Comparison of ENCODE assay signal across 8 cellular contexts in genomic region chr10:38403347-38404117, GRCh38.
DNase-seq lines count a peak whose midpoint lies in the region; FAIRE-seq and TF ChIP-seq lines count a peak whose summit lies in the region.
"Not testable (repeated sequence)": the region's sequence is repeated elsewhere in the genome, so short reads cannot be mapped to it uniquely, and the experiment has no call there.

No MANE protein-coding gene starts in this region.

- H3K4me3 ChIP-seq in BJ (ENCODE audit: low read depth, low read length) (peak overlapping the region; percentile 41), ascending aorta (peak overlapping the region; percentile 30 to 67), epithelial cell of esophagus (ENCODE audit: low read length) (peak overlapping the region; percentile 46), keratinocyte (ENCODE audit: control insufficient read depth in 2 of 3, extremely low read depth in 1 of 3, insufficient read depth in 2 of 3, low read depth in 1 of 3, low read length in 3 of 3) (peak overlapping the region; percentile 51 to 55 (median 51))

- H2AFZ ChIP-seq in keratinocyte (ENCODE audit: control insufficient read depth, low read length): peak overlapping the region; percentile 81

- H4K20me1 ChIP-seq in keratinocyte (ENCODE audit: control insufficient read depth, extremely low read depth, insufficient read depth, low read length): not testable (repeated sequence)

- H3K36me3 ChIP-seq in BJ (ENCODE audit: control insufficient read depth, insufficient read depth, low read length); ascending aorta; keratinocyte (ENCODE audit: control insufficient read depth in 2 of 2, extremely low read depth in 1 of 2, insufficient read depth in 2 of 2, low read length in 2 of 2): not testable (repeated sequence)

- CTCF ChIA-PET in BJ (lab: Yijun Ruan, JAX): not testable (repeated sequence)

- not testable (repeated sequence) for TF ChIP-seq CTCF in BJ (IDR thresholded peaks at IDR 0.05; ENCODE audit: insufficient read depth, low read depth, low read length); epithelial cell of esophagus (IDR thresholded peaks at IDR 0.05; ENCODE audit: insufficient read depth, low read depth, low read length, missing control alignments); keratinocyte (optimal IDR thresholded peaks at IDR 0.05 in 1 of 3, IDR thresholded peaks at IDR 0.05 in 1 of 3, conservative IDR thresholded peaks at IDR 0.05 in 1 of 3; ENCODE audit: extremely low read depth in 1 of 3, insufficient read depth in 2 of 3, low read length in 3 of 3); neural crest cell (conservative IDR thresholded peaks at IDR 0.05)
- peak in 1 of 3 experiments; percentile 19 for TF ChIP-seq CTCF in ascending aorta (IDR thresholded peaks at IDR 0.05)

- POLR2A ChIA-PET in BJ (lab: Charles Lee): not testable (repeated sequence)

- not testable (repeated sequence) for H3K4me1 ChIP-seq in ascending aorta; keratinocyte (ENCODE audit: control insufficient read depth, extremely low read depth, insufficient read depth, low read length)

- H3K9me3 ChIP-seq in ascending aorta; keratinocyte (ENCODE audit: control insufficient read depth, low read depth, low read length): not testable (repeated sequence)

- not testable (repeated sequence) for H3K27me3 ChIP-seq in BJ (ENCODE audit: control insufficient read depth, insufficient read depth, low read length); ascending aorta; keratinocyte (ENCODE audit: control insufficient read depth, extremely low read depth, insufficient read depth, low read length)

- H3K9ac ChIP-seq in keratinocyte (ENCODE audit: control insufficient read depth, extremely low read depth, insufficient read depth, low read length): peak overlapping the region; percentile 78

- peak overlapping the region; percentile 91 for H3K4me3 Mint-ChIP-seq in T-helper 2 cell treated with Interferon-gamma antibody and Interleukin-4, amounts not matched to agents 5 μg/mL and 100 μg/mL, for 36 hours
- peak overlapping the region; percentile 89 for H3K4me3 Mint-ChIP-seq in neural crest cell

- peak overlapping the region; percentile 84 to 96 for H3K27ac ChIP-seq in ascending aorta
- peak overlapping the region; percentile 60 for H3K27ac ChIP-seq in keratinocyte (ENCODE audit: control insufficient read depth, insufficient read depth, low read length)
- peak overlapping the region; percentile 85 for H3K27ac ChIP-seq in substantia nigra (ENCODE audit: low read depth, low read length, poor library complexity, severe bottlenecking)

- H3K27me3 Mint-ChIP-seq in T-helper 2 cell treated with Interferon-gamma antibody and Interleukin-4, amounts not matched to agents 5 μg/mL and 100 μg/mL, for 36 hours (ENCODE audit: low read depth); neural crest cell (ENCODE audit: low read depth): not testable (repeated sequence)

- intact Hi-C loops in ascending aorta (cut with DNase I): loop anchor here (10.0 kb wide), 1 partner anchor 429 kb away; the partner anchor contains the start of gene ZNF25

- H3K4me2 ChIP-seq in keratinocyte (ENCODE audit: control insufficient read depth, extremely low read depth, insufficient read depth, low read depth, low read length): peak overlapping the region; percentile 48

- dilution Hi-C loops in keratinocyte (cut with MboI; ENCODE audit: extremely low pct_ligation_motif_present, low sequenced_read_pairs): not testable (repeated sequence)

- not testable (repeated sequence) for H3K4me1 Mint-ChIP-seq in T-helper 2 cell treated with Interferon-gamma antibody and Interleukin-4, amounts not matched to agents 5 μg/mL and 100 μg/mL, for 36 hours (ENCODE audit: low read depth); neural crest cell

- H3K9me3 Mint-ChIP-seq in T-helper 2 cell treated with Interferon-gamma antibody and Interleukin-4, amounts not matched to agents 5 μg/mL and 100 μg/mL, for 36 hours; neural crest cell: not testable (repeated sequence)

- peak overlapping the region; percentile 99 for H3K27ac Mint-ChIP-seq in T-helper 2 cell treated with Interferon-gamma antibody and Interleukin-4, amounts not matched to agents 5 μg/mL and 100 μg/mL, for 36 hours
- peak overlapping the region; percentile 95 for H3K27ac Mint-ChIP-seq in neural crest cell (ENCODE audit: unreplicated experiment)

- FAIRE-seq in keratinocyte (lab: Jason Lieb, UNC): not testable (repeated sequence)

- not testable (repeated sequence) for H3K36me3 Mint-ChIP-seq in T-helper 2 cell treated with Interferon-gamma antibody and Interleukin-4, amounts not matched to agents 5 μg/mL and 100 μg/mL, for 36 hours (ENCODE audit: low read depth); neural crest cell (ENCODE audit: low read depth)

- H3K9me1 ChIP-seq in keratinocyte (ENCODE audit: control insufficient read depth, extremely low read depth, insufficient read depth, low read length): not testable (repeated sequence)

- not testable (repeated sequence) for DNase-seq in BJ (ENCODE audit: low read depth); T-helper 2 cell treated with Interferon-gamma antibody and Interleukin-4, amounts not matched to agents 5 μg/mL and 100 μg/mL, for 36 hours (ENCODE audit: low spot score); ascending aorta (ENCODE audit: low spot score in 2 of 2); epithelial cell of esophagus (ENCODE audit: low read depth); keratinocyte (ENCODE audit: low read depth, low spot score); neural crest cell (ENCODE audit: low read depth, low spot score)
- DNase-seq in HT1080 (ENCODE audit: low read depth) (peak; percentile 37), substantia nigra (lab: John Stamatoyannopoulos, UW) (peak in 1 of 49 donors; percentile 8)

- H3K79me2 ChIP-seq in keratinocyte (ENCODE audit: control insufficient read depth, insufficient read depth, low read length): not testable (repeated sequence)
